In genomic region chr15:51266548-51266947, GRCh38 we compare ENCODE assay signal across 15 cellular contexts.
DNase-seq lines count a peak whose midpoint lies in the region; ATAC-seq and TF ChIP-seq lines count a peak whose summit lies in the region.
"Had no signal": no experiment of that assay in that cellular context is flagged by ENCODE, and none has a peak within 500 bp of the region (broad histone marks: within the 10 kb centered on the region; RNA-seq: fewer than 3 reads in every experiment).

No MANE protein-coding gene starts in this region.

- ATAC-seq in left ventricle myocardium superior = peak; percentile 36
- peak; percentile 13 for ATAC-seq in sciatic nerve
- no peak for ATAC-seq in HG03520 (IDR thresholded peaks at IDR 0.05; ENCODE audit: unreplicated experiment)
- no peak for ATAC-seq in HG02759 (IDR thresholded peaks at IDR 0.05; ENCODE audit: unreplicated experiment)
- ATAC-seq: activated naive CD4-positive, alpha-beta T cell treated with anti-CD3 and anti-CD28 coated beads, Interleukin-2, amount 50 U/mL, for 72 hours; GM12878; stimulated activated memory B cell treated with anti-CD40 and anti-IgM and Interleukin-4, amounts not matched to agents 10 μg/mL and 1 μg/mL and 100 μg/mL, for 72 hours had no signal

- H3K27ac ChIP-seq in uterus = no peak overlapping the region
- H3K27ac ChIP-seq: RWPE1 had no signal

- no peaks in the 10 kb centered on the region for H3K36me3 Mint-ChIP-seq in CD14-positive monocyte
- peaks cover under 1% of the 10 kb centered on the region for H3K36me3 Mint-ChIP-seq in activated T-helper 2 cell treated with anti-CD3 and anti-CD28 coated beads, Interferon-gamma antibody, Interleukin-2, Interleukin-4, amounts not matched to agents 10 μg/mL and 5 μg/mL and 100 μg/mL, durations not matched to agents 14 hours and 24 hours and 36 hours (ENCODE audit: low read depth)
- H3K36me3 Mint-ChIP-seq: activated naive CD4-positive, alpha-beta T cell treated with anti-CD3 and anti-CD28 coated beads, Interleukin-2, amount 50 U/mL, for 72 hours; CD8-positive, alpha-beta memory T cell; IgD-negative memory B cell; stimulated activated memory B cell treated with anti-CD40 and anti-IgM and Interleukin-4, amounts not matched to agents 10 μg/mL and 1 μg/mL and 100 μg/mL, for 72 hours had no signal

- H3K36me3 ChIP-seq in uterus = no peaks in the 10 kb centered on the region

- peaks cover 9 to 48% (median 24%) of the 10 kb centered on the region in 3 donors for H3K27me3 Mint-ChIP-seq in CD14-positive monocyte (ENCODE audit: low read depth in 3 of 3)
- peaks cover 23% of the 10 kb centered on the region for H3K27me3 Mint-ChIP-seq in activated T-helper 2 cell treated with anti-CD3 and anti-CD28 coated beads, Interferon-gamma antibody, Interleukin-2, Interleukin-4, amounts not matched to agents 10 μg/mL and 5 μg/mL and 100 μg/mL, durations not matched to agents 14 hours and 24 hours and 36 hours (ENCODE audit: low read depth)
- H3K27me3 Mint-ChIP-seq: stimulated activated memory B cell treated with anti-CD40 and anti-IgM and Interleukin-4, amounts not matched to agents 10 μg/mL and 1 μg/mL and 100 μg/mL, for 72 hours had no signal

- intact Hi-C loops in CD14-positive monocyte (cut with micrococcal nuclease) = no loop called here
- intact Hi-C loops in activated T-helper 2 cell treated with anti-CD3 and anti-CD28 coated beads, Interferon-gamma antibody, Interleukin-2, Interleukin-4, amounts not matched to agents 10 μg/mL and 5 μg/mL and 100 μg/mL, durations not matched to agents 14 hours and 24 hours and 36 hours (cut with micrococcal nuclease) = no loop called here
- intact Hi-C loops in left ventricle myocardium superior (cut with micrococcal nuclease) = no loop called here
- intact Hi-C loops in sciatic nerve (cut with DNase I) = no loop called here
- intact Hi-C loops in uterus (cut with DNase I; ENCODE audit: low total_unique reads) = no loop called here

- H3K4me1 ChIP-seq in uterus = no peaks in the 10 kb centered on the region

- TF ChIP-seq CTCF in CD14-positive monocyte (IDR thresholded peaks at IDR 0.05) = no peak
- no peak for TF ChIP-seq CTCF in uterus (IDR thresholded peaks at IDR 0.05)

- no peaks in the 10 kb centered on the region for H3K9me3 ChIP-seq in uterus

- H3K4me3 ChIP-seq in uterus = no peak overlapping the region
- H3K4me3 ChIP-seq: GM12878 had no signal

- peaks cover 15% of the 10 kb centered on the region for H3K4me1 Mint-ChIP-seq in CD14-positive monocyte
- H3K4me1 Mint-ChIP-seq in activated T-helper 2 cell treated with anti-CD3 and anti-CD28 coated beads, Interferon-gamma antibody, Interleukin-2, Interleukin-4, amounts not matched to agents 10 μg/mL and 5 μg/mL and 100 μg/mL, durations not matched to agents 14 hours and 24 hours and 36 hours (ENCODE audit: low read depth) = peaks cover 10% of the 10 kb centered on the region

- H3K27me3 ChIP-seq in uterus = no peaks in the 10 kb centered on the region

- TF ChIP-seq POLR2A in uterus (IDR thresholded peaks at IDR 0.05) = no peak

- no peak overlapping the region for H3K27ac Mint-ChIP-seq in CD14-positive monocyte
- H3K27ac Mint-ChIP-seq in activated T-helper 2 cell treated with anti-CD3 and anti-CD28 coated beads, Interferon-gamma antibody, Interleukin-2, Interleukin-4, amounts not matched to agents 10 μg/mL and 5 μg/mL and 100 μg/mL, durations not matched to agents 14 hours and 24 hours and 36 hours = no peak overlapping the region
- H3K27ac Mint-ChIP-seq: activated naive CD4-positive, alpha-beta T cell treated with anti-CD3 and anti-CD28 coated beads, Interleukin-2, amount 50 U/mL, for 72 hours; IgD-negative memory B cell; stimulated activated memory B cell treated with anti-CD40 and anti-IgM and Interleukin-4, amounts not matched to agents 10 μg/mL and 1 μg/mL and 100 μg/mL, for 72 hours had no signal

- DNase-seq in CD14-positive monocyte (ENCODE audit: low spot score) (no peak), left ventricle myocardium superior (no peak), sciatic nerve (ENCODE audit: low spot score) (no peak), uterus (no peak), AG08396 (ENCODE audit: low spot score) (no peak)
- DNase-seq in activated T-helper 2 cell treated with anti-CD3 and anti-CD28 coated beads, Interferon-gamma antibody, Interleukin-2, Interleukin-4, amounts not matched to agents 10 μg/mL and 5 μg/mL and 100 μg/mL, durations not matched to agents 14 hours and 24 hours and 36 hours (ENCODE audit: low spot score) = no peak
- DNase-seq: CD8-positive, alpha-beta memory T cell; left colon had no signal

- H3K4me3 Mint-ChIP-seq in CD14-positive monocyte = peak overlapping the region; percentile 71 to 92
- H3K4me3 Mint-ChIP-seq in activated T-helper 2 cell treated with anti-CD3 and anti-CD28 coated beads, Interferon-gamma antibody, Interleukin-2, Interleukin-4, amounts not matched to agents 10 μg/mL and 5 μg/mL and 100 μg/mL, durations not matched to agents 14 hours and 24 hours and 36 hours (ENCODE audit: low read depth) = peak overlapping the region; percentile 50
- H3K4me3 Mint-ChIP-seq: CD8-positive, alpha-beta memory T cell had no signal

- peaks cover 0 to 8% (median 4%) of the 10 kb centered on the region in 7 donors for H3K9me3 Mint-ChIP-seq in CD14-positive monocyte
- peaks cover 1% of the 10 kb centered on the region for H3K9me3 Mint-ChIP-seq in activated T-helper 2 cell treated with anti-CD3 and anti-CD28 coated beads, Interferon-gamma antibody, Interleukin-2, Interleukin-4, amounts not matched to agents 10 μg/mL and 5 μg/mL and 100 μg/mL, durations not matched to agents 14 hours and 24 hours and 36 hours

Comparison
In these comparisons a context has a peak if more than half of its experiments do, and no peak if none do; other contexts are left out.
1. ATAC-seq: peak in left ventricle myocardium superior (single experiment) and sciatic nerve (single experiment); none in HG03520 (single experiment) and HG02759 (single experiment).